In the genomic region with DNA sequence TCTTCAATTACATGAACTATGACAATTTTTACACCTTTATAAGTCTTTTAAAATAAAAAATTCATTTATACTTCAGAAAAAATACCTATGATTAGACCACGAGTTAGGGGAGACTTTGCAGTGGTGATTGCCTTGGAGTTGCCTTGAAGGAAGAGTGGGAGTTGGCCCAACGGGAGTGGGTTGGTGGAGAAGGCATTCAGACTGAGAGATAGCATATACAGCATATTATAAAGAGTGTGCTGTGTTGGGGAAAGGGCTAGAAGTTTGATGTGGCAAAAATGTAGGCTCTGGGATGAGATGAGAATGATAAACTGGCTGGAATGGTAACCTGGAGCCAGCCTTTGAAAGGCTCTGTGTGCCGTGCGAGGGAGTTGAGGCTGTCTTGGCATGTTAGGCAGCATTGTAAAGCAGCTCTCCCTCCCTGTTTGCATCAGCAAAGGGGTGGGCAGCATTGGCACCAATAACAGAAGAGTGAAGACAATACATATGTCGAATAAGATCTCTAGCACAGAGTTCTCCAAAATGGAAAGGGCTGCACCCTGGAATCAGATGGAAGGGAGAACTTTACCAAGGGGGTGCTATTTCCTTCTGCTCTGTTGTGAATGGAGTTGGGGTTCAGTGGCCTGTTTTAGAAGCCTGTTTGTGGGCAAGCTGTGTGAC, we compare ENCODE assay signal across 1 cellular context.
TF ChIP-seq lines count a peak whose summit lies in the region.

No MANE protein-coding gene starts in this region.

TF ChIP-seq in H1, 55 proteins besides CTCF, POLR2A, EP300 and RAD21:
- TF ChIP-seq GTF2F1 (IDR thresholded peaks at IDR 0.05; ENCODE audit: borderline replicate concordance, low read depth, low read length) (no peak), ATF2 (IDR thresholded peaks at IDR 0.05; ENCODE audit: low read length) (no peak), ASH2L (IDR thresholded peaks at IDR 0.05; ENCODE audit: low read length) (no peak), SIN3A (conservative IDR thresholded peaks at IDR 0.05 in 1 of 2, IDR thresholded peaks at IDR 0.05 in 1 of 2; ENCODE audit: low read depth in 1 of 2, low read length in 2 of 2) (no peak), SIX5 (IDR thresholded peaks at IDR 0.05; ENCODE audit: low read depth, low read length) (no peak), BCL11A (IDR thresholded peaks at IDR 0.05; ENCODE audit: low read depth in 2 of 2, low read length in 2 of 2) (no peak), TAF7 (optimal IDR thresholded peaks at IDR 0.05; ENCODE audit: borderline replicate concordance, low read depth, low read length) (no peak), SIRT6 (IDR thresholded peaks at IDR 0.05; ENCODE audit: low read length) (no peak), TEAD4 (IDR thresholded peaks at IDR 0.05; ENCODE audit: low read depth, low read length) (no peak), HDAC6 (IDR thresholded peaks at IDR 0.05; ENCODE audit: low read depth, low read length) (no peak), JUND (IDR thresholded peaks at IDR 0.05; ENCODE audit: low read length) (no peak), BRCA1 (IDR thresholded peaks at IDR 0.05; ENCODE audit: low read depth, low read length) (no peak), TBP (IDR thresholded peaks at IDR 0.05; ENCODE audit: low read depth, low read length) (no peak), ATF3 (IDR thresholded peaks at IDR 0.05; ENCODE audit: insufficient read depth, low read depth, low read length) (no peak), CBX8 (IDR thresholded peaks at IDR 0.05; ENCODE audit: borderline replicate concordance, low read depth, low read length) (no peak), SAP30 (IDR thresholded peaks at IDR 0.05; ENCODE audit: insufficient read depth, insufficient replicate concordance, low read length) (no peak)
- TF ChIP-seq, protein P1, sequence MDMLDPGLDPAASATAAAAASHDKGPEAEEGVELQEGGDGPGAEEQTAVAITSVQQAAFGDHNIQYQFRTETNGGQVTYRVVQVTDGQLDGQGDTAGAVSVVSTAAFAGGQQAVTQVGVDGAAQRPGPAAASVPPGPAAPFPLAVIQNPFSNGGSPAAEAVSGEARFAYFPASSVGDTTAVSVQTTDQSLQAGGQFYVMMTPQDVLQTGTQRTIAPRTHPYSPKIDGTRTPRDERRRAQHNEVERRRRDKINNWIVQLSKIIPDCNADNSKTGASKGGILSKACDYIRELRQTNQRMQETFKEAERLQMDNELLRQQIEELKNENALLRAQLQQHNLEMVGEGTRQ (IDR thresholded peaks at IDR 0.05; ENCODE audit: low read length), result no peak
